In the genomic region with DNA sequence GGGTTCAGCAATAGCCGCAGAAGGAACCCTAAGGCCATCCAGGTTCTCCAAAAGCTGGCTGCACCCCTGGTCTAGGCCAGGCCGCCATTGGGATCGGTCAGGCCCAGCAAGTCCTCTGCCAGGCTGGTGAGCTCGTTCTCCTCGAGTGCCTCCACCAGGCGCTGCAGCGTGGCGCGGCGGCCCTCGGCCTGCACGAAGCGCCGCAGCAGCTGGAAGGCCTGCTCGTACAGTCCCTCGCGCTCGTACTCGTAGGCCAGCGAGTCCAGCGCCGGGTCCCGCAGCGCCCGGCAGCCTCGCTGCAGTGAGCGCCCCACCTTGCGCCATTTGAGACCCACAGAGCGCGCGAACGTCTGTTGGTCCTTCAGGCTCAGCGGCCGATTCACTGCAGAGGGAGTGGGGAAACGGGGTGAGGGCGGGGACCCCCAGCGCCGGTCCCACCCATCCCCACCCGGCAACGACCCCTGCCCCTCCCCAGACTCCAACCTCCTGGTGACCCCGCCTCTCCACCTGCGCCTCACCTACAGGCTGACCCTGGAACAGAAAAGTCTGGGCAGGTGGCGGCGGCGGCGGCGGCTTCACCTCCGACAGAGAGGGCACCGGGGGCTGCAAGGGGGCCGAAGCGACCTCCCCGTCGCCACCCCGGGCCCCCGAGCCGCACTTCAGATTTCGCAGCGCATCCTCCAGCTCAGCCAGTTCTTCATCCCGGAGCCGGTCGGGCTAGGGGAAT, we compare ENCODE assay signal across 9 cellular contexts. TPM values are rescaled to one million over a fixed set of nuclear protein-coding genes. Genes with fewer than 3 reads are reported as not detected.
DNase-seq lines count a peak whose midpoint lies in the region; ATAC-seq and TF ChIP-seq lines count a peak whose summit lies in the region.
"Had no signal": no experiment of that assay in that cellular context is flagged by ENCODE, and none has a peak within 500 bp of the region (broad histone marks: within the 10 kb centered on the region; RNA-seq: fewer than 3 reads in every experiment).

No MANE protein-coding gene starts in this region.

- no peaks in the 10 kb centered on the region for H3K27me3 ChIP-seq in SK-N-SH (ENCODE audit: insufficient read depth)
- peaks cover 0 to 11% (median 0%) of the 10 kb centered on the region in 3 donors for H3K27me3 ChIP-seq in psoas muscle (ENCODE audit: insufficient read depth in 3 of 3, low read length in 2 of 3)

- no peak for TF ChIP-seq POLR2A in lower leg skin (IDR thresholded peaks at IDR 0.05)

- H3K9me2 ChIP-seq in SK-N-SH (no peaks in the 10 kb centered on the region), OCI-LY7 (ENCODE audit: insufficient read depth, low read length) (no peaks in the 10 kb centered on the region)

- no peak overlapping the region for H3K9ac ChIP-seq in SK-N-SH

- H4K20me1 ChIP-seq in SK-N-SH (ENCODE audit: insufficient read depth) (peaks cover 26% of the 10 kb centered on the region), OCI-LY7 (ENCODE audit: insufficient read depth, low read length) (no peaks in the 10 kb centered on the region)

- peak overlapping the region; percentile 65; the same call in 1 of the 2 replicates for H3K4me2 ChIP-seq in SK-N-SH
- H3K4me2 ChIP-seq in OCI-LY7 (ENCODE audit: low read length), result peak overlapping the region; percentile 30; the same call in 1 of the 2 replicates

- peaks cover 11% of the 10 kb centered on the region for H3F3A ChIP-seq in SK-N-SH (replicated peaks; ENCODE audit: insufficient read depth)

- H3K4me1 ChIP-seq in SK-N-SH (ENCODE audit: control insufficient read depth in 1 of 2, insufficient read depth in 2 of 2, low read depth in 1 of 2, low read length in 1 of 2) (peaks cover 4 to 19% of the 10 kb centered on the region in 2 experiments; a peak in 1 of 4 replicates), OCI-LY7 (ENCODE audit: insufficient read depth, low read length, poor library complexity, severe bottlenecking) (peaks cover 18% of the 10 kb centered on the region), psoas muscle (peaks cover 10% of the 10 kb centered on the region)

- H3K9me3 ChIP-seq in SK-N-SH (no peaks in the 10 kb centered on the region), OCI-LY7 (ENCODE audit: low read length) (no peaks in the 10 kb centered on the region), psoas muscle (no peaks in the 10 kb centered on the region)

- H3K27ac ChIP-seq in SK-N-SH (ENCODE audit: low read depth in 2 of 2, low read length in 1 of 2), result no peak overlapping the region
- no peak overlapping the region for H3K27ac ChIP-seq in OCI-LY7 (ENCODE audit: low read depth, low read length, poor library complexity, severe bottlenecking)
- H3K27ac ChIP-seq in psoas muscle, result no peak overlapping the region
- H3K27ac ChIP-seq: C4-2B had no signal

- 66% methylated on average over 43 of the region's 61 CpGs for WGBS in SK-N-SH (ENCODE audit: low lambda C conversion rate)
- 27 to 34% (median 31%) methylated on average over 42 to 61 of the region's 61 CpGs for WGBS in psoas muscle, 3 donors
- 30 to 42% methylated on average over 34 to 47 of the region's 61 CpGs for WGBS in lower leg skin, 2 donors

- no peak for TF ChIP-seq EP300 in SK-N-SH (IDR thresholded peaks at IDR 0.05; ENCODE audit: borderline replicate concordance in 1 of 2, low read depth in 1 of 2, low read length in 1 of 2)

- TF ChIP-seq CTCF in SK-N-SH (IDR thresholded peaks at IDR 0.05) (no peak), OCI-LY7 (conservative IDR thresholded peaks at IDR 0.05; ENCODE audit: low read length) (no peak), epithelial cell of esophagus (IDR thresholded peaks at IDR 0.05; ENCODE audit: insufficient read depth, low read depth, low read length, missing control alignments) (no peak), psoas muscle (IDR thresholded peaks at IDR 0.05) (no peak), lower leg skin (IDR thresholded peaks at IDR 0.05) (no peak)

- CTCF ChIA-PET in SK-N-SH (lab: Yijun Ruan, JAX), result interaction anchor here (0.6 to 14.2 kb wide), 79 partner anchors 10 to 463 kb away, joined by 3 to 470 read pairs (median 7); partner anchors contain the start of genes CBFB, CES3, CES4A and CIAO2B
- CTCF ChIA-PET in OCI-LY7 (lab: Charles Lee; ENCODE audit: unreplicated experiment), result interaction anchor here (1.1 kb wide), 1 partner anchor 54 kb away, joined by 3 read pairs; no protein-coding TSS in a partner anchor

- DNase-seq in SK-N-SH, result no peak
- no peak for DNase-seq in OCI-LY7 (ENCODE audit: low spot score)
- DNase-seq in epithelial cell of esophagus (ENCODE audit: low read depth), result no peak
- DNase-seq in psoas muscle, result no peak
- DNase-seq in cerebellar cortex (ENCODE audit: low spot score), result no peak
- DNase-seq in lower leg skin (ENCODE audit: low spot score in 2 of 2), result no peak

- intact Hi-C loops in OCI-LY7 (cut with micrococcal nuclease; ENCODE audit: unreplicated experiment) (loop anchor here (1.0 to 2.0 kb wide), 3 partner anchors 136 to 200 kb away; no protein-coding TSS in a partner anchor), psoas muscle (cut with DNase I) (loop anchor here (1.0 to 5.0 kb wide), 7 partner anchors 37 to 262 kb away; partner anchors contain the start of gene CES3 (in 1 of the 2)), lower leg skin (cut with DNase I; ENCODE audit: low total_unique reads) (loop anchor here (5.0 kb wide), 1 partner anchor 177 kb away; no protein-coding TSS in a partner anchor)

- no peak for TF ChIP-seq RAD21 in SK-N-SH (IDR thresholded peaks at IDR 0.05; ENCODE audit: low read length)

- POLR2A ChIA-PET in SK-N-SH (lab: Yijun Ruan, JAX), result interaction anchor here (0.8 to 1.1 kb wide), 2 partner anchors 47 to 137 kb away, joined by 3 to 5 read pairs; no protein-coding TSS in a partner anchor
- POLR2A ChIA-PET in OCI-LY7 (lab: Charles Lee), result interaction anchor here (0.6 to 0.7 kb wide), 4 partner anchors 38 to 136 kb away, joined by 3 to 5 read pairs (median 4); no protein-coding TSS in a partner anchor

- H3K36me3 ChIP-seq in SK-N-SH (replicated peaks in 1 of 2; ENCODE audit: control insufficient read depth in 1 of 2, insufficient read depth in 2 of 2, low read length in 1 of 2), result peaks cover 0 to 4% of the 10 kb centered on the region in 2 experiments
- 0 out of 2 replicates have a peak, but pooled peaks cover 2% of the 10 kb centered on the region for H3K36me3 ChIP-seq in OCI-LY7 (ENCODE audit: insufficient read depth, low read length)
- no peaks in the 10 kb centered on the region for H3K36me3 ChIP-seq in psoas muscle (ENCODE audit: insufficient read depth in 1 of 2, low read depth in 1 of 2)

- ATAC-seq in SK-N-SH treated with all-trans-retinoic acid at 6 μM for 48 hours (no peak), psoas muscle (no peak), GM21390 (IDR thresholded peaks at IDR 0.05; ENCODE audit: unreplicated experiment) (no peak)

- no peaks in the 10 kb centered on the region for H3K79me2 ChIP-seq in SK-N-SH (ENCODE audit: insufficient read depth)
- no peaks in the 10 kb centered on the region for H3K79me2 ChIP-seq in OCI-LY7 (ENCODE audit: insufficient read depth, low read depth, low read length)

- no TSS peak for BruUV-seq in OCI-LY7 (replicated peaks; lab: Mats Ljungman, UMichigan)

- H2AFZ ChIP-seq in SK-N-SH (ENCODE audit: low read depth) (no peak overlapping the region), OCI-LY7 (ENCODE audit: low read length) (no peak overlapping the region)

- peak overlapping the region; percentile 27 to 32; a peak in 3 of 4 replicates for H3K4me3 ChIP-seq in SK-N-SH (ENCODE audit: low read depth in 2 of 2, low read length in 1 of 2)
- no peak overlapping the region for H3K4me3 ChIP-seq in OCI-LY7 (ENCODE audit: low read depth, low read length, poor library complexity, severe bottlenecking)
- peak overlapping the region; percentile 16 for H3K4me3 ChIP-seq in epithelial cell of esophagus (ENCODE audit: low read length)
- peak overlapping the region; percentile 34 for H3K4me3 ChIP-seq in psoas muscle
- H3K4me3 ChIP-seq in lower leg skin (ENCODE audit: low read depth, poor library complexity, severe bottlenecking), result no peak overlapping the region

RNA-seq across cellular contexts. Expression of gene B3GNT9, which starts 3.9 kb away (rescaled TPM):
- polyA plus RNA-seq in SK-N-SH (2012; rRNA removed), result 9.8 and 9.9 TPM in 2 replicates
- polyA plus RNA-seq in SK-N-SH (2012; cell fraction: cytosol; rRNA removed), result 5.4 and 8.2 TPM in 2 replicates
- polyA plus RNA-seq in SK-N-SH (2012; cell fraction: nucleus; rRNA removed), result 23.8 and 29.1 TPM in 2 replicates
- 1.1 and 2.7 TPM in 2 replicates for total RNA-seq in OCI-LY7 (2014; rRNA removed; shearing (Covaris generic))
- 2.7 TPM in 2 replicates for total RNA-seq in OCI-LY7 (2022)
- 1 to 10 TPM in 3 of 4 donors, under 1 TPM in 1; 0.69 to 4.1 (median 2.3) TPM for total RNA-seq in psoas muscle
- 1 to 10 TPM in 1 of 3 donors, under 1 TPM in 2; 0.75 to 1.8 (median 0.86) TPM for polyA plus RNA-seq in psoas muscle
- 10 to 100 TPM; 10.3 to 18.0 (median 13.3) TPM for total RNA-seq in lower leg skin

RNA-seq across cellular contexts. Expression of gene TRADD, which starts 5.0 kb away (rescaled TPM):
- 27.7 and 28.5 TPM in 2 replicates for polyA plus RNA-seq in SK-N-SH (2012; rRNA removed)
- 13.4 and 21.9 TPM in 2 replicates for polyA plus RNA-seq in SK-N-SH (2012; cell fraction: cytosol; rRNA removed)
- polyA plus RNA-seq in SK-N-SH (2012; cell fraction: nucleus; rRNA removed), result 53.4 and 65.8 TPM in 2 replicates
- total RNA-seq in OCI-LY7 (2014; rRNA removed; shearing (Covaris generic)), result 11.3 and 11.6 TPM in 2 replicates
- total RNA-seq in OCI-LY7 (2022), result 15.4 and 16.7 TPM in 2 replicates
- total RNA-seq in psoas muscle, result 1 to 10 TPM; 3.9 to 6.7 (median 5.9) TPM
- polyA plus RNA-seq in psoas muscle, result 10 to 100 TPM in 2 of 3 donors, 1 to 10 TPM in 1; 7.4 to 14.2 (median 10.7) TPM
- 10 to 100 TPM; 46.3 to 51.0 (median 49.4) TPM for total RNA-seq in lower leg skin

RNA-seq across cellular contexts. Expression of gene FBXL8, which starts 5.0 kb away (rescaled TPM):
- 17.8 and 21.8 TPM in 2 replicates for polyA plus RNA-seq in SK-N-SH (2012; rRNA removed)
- 2.9 and 5.0 TPM in 2 replicates for polyA plus RNA-seq in SK-N-SH (2012; cell fraction: cytosol; rRNA removed)
- polyA plus RNA-seq in SK-N-SH (2012; cell fraction: nucleus; rRNA removed), result 198 and 356 TPM in 2 replicates
- total RNA-seq in OCI-LY7 (2014; rRNA removed; shearing (Covaris generic)), result 5.8 and 7.3 TPM in 2 replicates
- 10.4 and 12.2 TPM in 2 replicates for total RNA-seq in OCI-LY7 (2022)
- total RNA-seq in psoas muscle, result 1 to 10 TPM; 4.5 to 8.6 (median 5.9) TPM
- 1 to 10 TPM; 5.1 to 8.0 (median 5.9) TPM for polyA plus RNA-seq in psoas muscle
- 10 to 100 TPM; 47.3 to 97.8 (median 67.9) TPM for total RNA-seq in lower leg skin

RNA-seq across cellular contexts. Expression of gene HSF4, which starts 9.8 kb away (rescaled TPM):
- polyA plus RNA-seq in SK-N-SH (2012; rRNA removed) (33.4 and 44.4 TPM in 2 replicates), psoas muscle (10 to 100 TPM; 15.1 to 47.8 (median 47.4) TPM)
- polyA plus RNA-seq in SK-N-SH (2012; cell fraction: cytosol; rRNA removed), result 2.1 and 4.7 TPM in 2 replicates
- polyA plus RNA-seq in SK-N-SH (2012; cell fraction: nucleus; rRNA removed), result 393 and 428 TPM in 2 replicates
- total RNA-seq in OCI-LY7 (2014; rRNA removed; shearing (Covaris generic)), result 8.1 and 12.8 TPM in 2 replicates
- total RNA-seq in OCI-LY7 (2022) (16.2 and 17.0 TPM in 2 replicates), psoas muscle (10 to 100 TPM; 44.3 to 97.3 (median 57.6) TPM), lower leg skin (100 to 1,000 TPM in 1 of 4 donors, 10 to 100 TPM in 3; 48.3 to 131 (median 64.7) TPM)

RNA-seq across cellular contexts. Expression of gene NOL3, which starts 15.6 kb away (rescaled TPM):
- 34.1 and 38.7 TPM in 2 replicates for polyA plus RNA-seq in SK-N-SH (2012; rRNA removed)
- 16.9 and 22.0 TPM in 2 replicates for polyA plus RNA-seq in SK-N-SH (2012; cell fraction: cytosol; rRNA removed)
- 131 and 167 TPM in 2 replicates for polyA plus RNA-seq in SK-N-SH (2012; cell fraction: nucleus; rRNA removed)
- total RNA-seq in OCI-LY7 (2014; rRNA removed; shearing (Covaris generic)), result 1.1 and 2.2 TPM in 2 replicates
- 4.1 and 4.4 TPM in 2 replicates for total RNA-seq in OCI-LY7 (2022)
- total RNA-seq in psoas muscle, result 100 to 1,000 TPM in 2 of 4 donors, 10 to 100 TPM in 2; 53.6 to 114 (median 88.0) TPM
- polyA plus RNA-seq in psoas muscle, result 100 to 1,000 TPM in 1 of 3 donors, 10 to 100 TPM in 2; 90.6 to 133 (median 93.9) TPM
- 100 to 1,000 TPM in 2 of 4 donors, 10 to 100 TPM in 2; 84.3 to 139 (median 115) TPM for total RNA-seq in lower leg skin

Comparison
In these comparisons a context has a peak if more than half of its experiments do, and no peak if none do; other contexts are left out.
1. H3K4me3 ChIP-seq: peak in SK-N-SH (2 of 2), epithelial cell of esophagus (single experiment) and psoas muscle (single experiment); none in OCI-LY7 (single experiment) and lower leg skin (single experiment).